11 cellular contexts compared by ENCODE assay signal in genomic region chr21:40605094-40605493, GRCh38.
"Had no signal": no experiment of that assay in that cellular context is flagged by ENCODE, and none has a peak within 500 bp of the region (broad histone marks: within the 10 kb centered on the region; RNA-seq: fewer than 3 reads in every experiment).

No MANE protein-coding gene starts in this region.

- DNase-seq: GM23248, GOT3, H7, H9, HCEC 1CT, HFFc6 had no signal

- H3K36me3 ChIP-seq: HAP-1 had no signal

- ATAC-seq: GM23338, HCT116 had no signal

- H3K4me1 ChIP-seq: HAP-1 had no signal

- H2AFZ ChIP-seq: GM23248, GM23338 had no signal

- H3K9me3 ChIP-seq: HAP-1 had no signal

- FAIRE-seq: H1, H54 had no signal

- H3K4me2 ChIP-seq: GM23338 had no signal

- H3K4me3 ChIP-seq: GM23248, GM23338, HAP-1 had no signal

- H3K9ac ChIP-seq: GM23248 had no signal

- H3K27ac ChIP-seq: GM23248 had no signal
